ENCODE assay signal across 27 cellular contexts in the genomic region with DNA sequence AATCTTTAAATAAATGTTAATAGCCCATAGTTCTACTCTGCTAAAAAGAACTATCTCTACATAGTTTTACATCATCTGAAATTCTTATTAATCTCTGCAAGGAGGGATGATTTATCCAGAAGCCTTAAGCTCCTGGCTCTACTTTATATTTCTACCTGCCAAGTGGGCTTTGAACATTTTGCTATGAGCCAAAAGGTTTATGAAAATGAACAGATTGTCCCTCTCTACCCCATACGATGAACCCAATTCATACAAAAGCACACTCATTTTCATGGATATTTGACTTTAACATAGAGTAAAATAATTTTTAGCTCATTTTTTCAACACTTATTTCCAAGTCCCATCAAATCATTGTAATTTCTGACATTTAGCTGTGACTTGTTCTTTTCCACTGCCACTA.
"Had no signal": no experiment of that assay in that cellular context is flagged by ENCODE, and none has a peak within 500 bp of the region (broad histone marks: within the 10 kb centered on the region; RNA-seq: fewer than 3 reads in every experiment).

No MANE protein-coding gene starts in this region.

- H3K4me1 ChIP-seq: adrenal gland, ascending aorta, body of pancreas, breast epithelium had no signal

- H3K9me3 ChIP-seq: adrenal gland, body of pancreas had no signal

- H3K36me3 ChIP-seq: adrenal gland, ascending aorta, breast epithelium, cardiac muscle cell had no signal

- H3K4me3 ChIP-seq: adrenal gland, ascending aorta, body of pancreas, breast epithelium, cardiac muscle cell had no signal

- H3K27ac ChIP-seq: adrenal gland, ascending aorta, body of pancreas, breast epithelium, cardiac muscle cell had no signal

- H3K27me3 ChIP-seq: adrenal gland, ascending aorta, body of pancreas, breast epithelium, cardiac muscle cell had no signal

- DNase-seq: activated effector memory CD4-positive, alpha-beta T cell treated with anti-CD3 and anti-CD28 coated beads, Interleukin-2, amount 50 U/mL, for 16 hours; activated effector memory CD4-positive, alpha-beta T cell treated with Interleukin-2 at 50 U/mL for 16 hours; activated gamma-delta T cell; activated gamma-delta T cell treated with Interleukin-2 at 50 U/mL for 16 hours; activated naive CD4-positive, alpha-beta T cell; activated naive CD4-positive, alpha-beta T cell treated with anti-CD3 and anti-CD28 coated beads for 36 hours; activated naive CD4-positive, alpha-beta T cell treated with anti-CD3 and anti-CD28 coated beads, Interleukin-2, amount 10 ng/mL, durations not matched to agents 7 days and 5 days; activated naive CD4-positive, alpha-beta T cell treated with anti-CD3 and anti-CD28 coated beads, Interleukin-2, amount 50 U/mL, for 16 hours; activated naive CD4-positive, alpha-beta T cell treated with Interleukin-2 at 50 U/mL for 16 hours; activated naive CD8-positive, alpha-beta T cell treated with anti-CD3 and anti-CD28 coated beads for 36 hours; activated naive CD8-positive, alpha-beta T cell treated with anti-CD3 and anti-CD28 coated beads, Interleukin-2, amount 10 ng/mL, durations not matched to agents 7 days and 5 days; activated naive CD8-positive, alpha-beta T cell treated with anti-CD3 and anti-CD28 coated beads, Interleukin-2, amount 50 U/mL, for 24 hours; activated T-cell treated with anti-CD3 and anti-CD28 coated beads, Interleukin-2, amount 50 U/mL, for 1 hour; activated T-cell treated with anti-CD3 and anti-CD28 coated beads, Interleukin-2, amount 50 U/mL, for 24 hours; activated T-cell treated with anti-CD3 and anti-CD28 coated beads, Interleukin-2, amount 50 U/mL, for 4 hours; activated T-cell treated with anti-CD3 and anti-CD28 coated beads, Interleukin-2, amount 50 U/mL, for 48 hours; activated T-cell treated with anti-CD3 and anti-CD28 coated beads, Interleukin-2, amount 50 U/mL, for 72 hours; adrenal gland; amniotic stem cell; amygdala; anterior cingulate cortex; aorta; body of pancreas; central memory CD4-positive, alpha-beta T cell had no signal
